11 cellular contexts compared by ENCODE assay signal in the genomic region with DNA sequence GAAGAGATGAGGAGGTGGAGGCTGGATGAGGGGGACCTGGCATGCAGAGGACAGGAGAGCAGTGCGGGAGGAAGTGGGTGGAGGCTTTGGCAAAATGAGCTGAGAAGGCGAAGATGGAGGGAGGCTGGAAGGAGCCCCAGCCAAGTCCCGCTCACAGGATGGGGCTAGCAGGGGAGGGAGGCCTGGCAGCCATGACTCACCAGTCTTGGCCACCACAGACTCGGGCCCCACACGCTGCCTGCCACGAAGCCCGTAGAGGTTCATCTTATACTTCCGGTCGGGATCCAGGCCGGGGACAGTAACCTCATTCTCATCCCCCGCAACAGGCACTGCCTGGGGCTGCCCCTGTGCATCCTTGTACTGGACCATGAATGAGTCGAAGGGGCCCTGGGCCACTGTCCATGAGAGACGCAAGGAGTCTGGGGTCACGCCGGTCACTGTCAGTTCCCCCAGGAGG. TPM values are rescaled to one million over a fixed set of nuclear protein-coding genes. Genes with fewer than 3 reads are reported as not detected.
DNase-seq lines count a peak whose midpoint lies in the region; ATAC-seq and TF ChIP-seq lines count a peak whose summit lies in the region.
"Had no signal": no experiment of that assay in that cellular context is flagged by ENCODE, and none has a peak within 500 bp of the region (broad histone marks: within the 10 kb centered on the region; RNA-seq: fewer than 3 reads in every experiment).

No MANE protein-coding gene starts in this region.

- no peak overlapping the region for H3K4me3 ChIP-seq in body of pancreas
- no peak overlapping the region for H3K4me3 ChIP-seq in lung
- H3K4me3 ChIP-seq in aorta (ENCODE audit: low read length in 2 of 2) = no peak overlapping the region
- H3K4me3 ChIP-seq in CD4-positive, alpha-beta memory T cell (ENCODE audit: low read length in 2 of 2) = no peak overlapping the region

- peaks cover 0 to 12% (median 0%) of the 10 kb centered on the region in 4 donors for H3K4me1 Mint-ChIP-seq in CD4-positive, alpha-beta memory T cell

- H3K27me3 ChIP-seq in body of pancreas (no peaks in the 10 kb centered on the region), lung (ENCODE audit: control insufficient read depth, insufficient read depth) (no peaks in the 10 kb centered on the region), aorta (ENCODE audit: control insufficient read depth in 1 of 2, insufficient read depth in 2 of 2, low read length in 1 of 2) (no peaks in the 10 kb centered on the region)
- peaks cover 8% of the 10 kb centered on the region for H3K27me3 ChIP-seq in CD4-positive, alpha-beta memory T cell (ENCODE audit: insufficient read depth, low read length)

- DNase-seq in SIG-M5 treated with dmso at 0.1 percent for 504 hours (lab: John Stamatoyannopoulos, UW; ENCODE audit: unreplicated experiment) (peak; percentile 41), SIG-M5 (lab: John Stamatoyannopoulos, UW) (no peak), body of pancreas (peak in 3 of 4 donors; percentile 30 to 48 (median 33)), lung (ENCODE audit: low spot score) (peak; percentile 50), aorta (peak; percentile 91 to 92), NCI-H446 treated with DMSO at 0.1 percent for 48 hours (lab: John Stamatoyannopoulos, UW) (no peak), DMS79 (lab: John Stamatoyannopoulos, UW) (no peak)
- DNase-seq in CD4-positive, alpha-beta memory T cell = no peak
- DNase-seq: stimulated activated CD4-positive, alpha-beta T cell treated with anti-CD3 and anti-CD28 coated beads, Interleukin-2, amount 100 ng/mL, for 24 hours had no signal

- no peak overlapping the region for H3K4me3 Mint-ChIP-seq in CD4-positive, alpha-beta memory T cell

- intact Hi-C loops in body of pancreas (cut with DNase I) (no loop called here), aorta (cut with DNase I) (no loop called here)
- intact Hi-C loops in CD4-positive, alpha-beta memory T cell (cut with micrococcal nuclease) = no loop called here

- H3K36me3 ChIP-seq in body of pancreas (replicated peaks in 1 of 2; ENCODE audit: insufficient read depth in 1 of 2, low read depth in 2 of 2) (no peaks in the 10 kb centered on the region), lung (ENCODE audit: control insufficient read depth in 2 of 2, insufficient read depth in 2 of 2, low read length in 2 of 2) (peaks cover 0 to 18% of the 10 kb centered on the region in 2 donors), aorta (ENCODE audit: control insufficient read depth in 1 of 2, insufficient read depth in 2 of 2, low read length in 1 of 2) (peaks cover 0 to 1% of the 10 kb centered on the region in 2 donors)
- H3K36me3 ChIP-seq in CD4-positive, alpha-beta memory T cell (ENCODE audit: insufficient read depth, low read length) = no peaks in the 10 kb centered on the region

- no peak overlapping the region for H3K27ac ChIP-seq in body of pancreas
- H3K27ac ChIP-seq in lung (ENCODE audit: low read depth in 1 of 2, low read length in 1 of 2) = peak overlapping the region in 1 of 2 donors; percentile 40
- peak overlapping the region in 1 of 2 donors; percentile 7 for H3K27ac ChIP-seq in aorta (ENCODE audit: low read depth in 1 of 2, low read length in 2 of 2)
- H3K27ac ChIP-seq in CD4-positive, alpha-beta memory T cell (ENCODE audit: low read depth, low read length) = no peak overlapping the region
- H3K27ac ChIP-seq: 22Rv1 had no signal

- POLR2A ChIA-PET in CD4-positive, alpha-beta memory T cell (lab: Charles Lee; ENCODE audit: partially characterized antibody) = no interaction called here

- TF ChIP-seq POLR2A in body of pancreas (IDR thresholded peaks at IDR 0.05) = no peak

- 54 to 68% methylated on average over 11 to 15 of the region's 15 CpGs for WGBS in body of pancreas, 2 donors
- 67 to 90% methylated on average over 15 of the region's 15 CpGs for WGBS in lung, 2 donors
- 29 to 30% methylated on average over 15 of the region's 15 CpGs for WGBS in aorta, 2 donors

- peaks cover 1% of the 10 kb centered on the region for H3K4me1 ChIP-seq in body of pancreas
- H3K4me1 ChIP-seq in lung (ENCODE audit: control insufficient read depth in 2 of 2, insufficient read depth in 2 of 2, low read length in 2 of 2) = no peaks in the 10 kb centered on the region
- H3K4me1 ChIP-seq in aorta (ENCODE audit: control insufficient read depth in 1 of 2, insufficient read depth in 2 of 2, low read length in 2 of 2) = peaks cover 0 to 3% of the 10 kb centered on the region in 2 donors
- no peaks in the 10 kb centered on the region for H3K4me1 ChIP-seq in CD4-positive, alpha-beta memory T cell (ENCODE audit: insufficient read depth, low read length)

- peaks cover 9 to 10% of the 10 kb centered on the region in 2 donors for H3K27me3 Mint-ChIP-seq in CD4-positive, alpha-beta memory T cell

- H3K9me3 Mint-ChIP-seq in CD4-positive, alpha-beta memory T cell = peaks cover 0 to 2% (median 0%) of the 10 kb centered on the region in 8 donors

- ATAC-seq in body of pancreas (peak; percentile 45), lung (ENCODE audit: insufficient read depth, low FRiP score) (peak; percentile 49), aorta (ENCODE audit: low FRiP score) (peak; percentile 71)

- H3K36me3 Mint-ChIP-seq in CD4-positive, alpha-beta memory T cell = no peaks in the 10 kb centered on the region

- TF ChIP-seq CTCF in body of pancreas (IDR thresholded peaks at IDR 0.05) = no peak
- TF ChIP-seq CTCF in lung (IDR thresholded peaks at IDR 0.05; ENCODE audit: control extremely low read depth, extremely low read depth) = no peak

- peak overlapping the region in 1 of 7 donors; percentile 49 for H3K27ac Mint-ChIP-seq in CD4-positive, alpha-beta memory T cell

- H3K9me3 ChIP-seq in body of pancreas (no peaks in the 10 kb centered on the region), lung (ENCODE audit: control insufficient read depth in 2 of 2, insufficient read depth in 1 of 2, low read length in 1 of 2) (no peaks in the 10 kb centered on the region), aorta (ENCODE audit: control insufficient read depth, low read length) (no peaks in the 10 kb centered on the region)
- no peaks in the 10 kb centered on the region for H3K9me3 ChIP-seq in CD4-positive, alpha-beta memory T cell (ENCODE audit: control insufficient read depth in 1 of 2, low read length in 2 of 2)

- CTCF ChIA-PET in CD4-positive, alpha-beta memory T cell (lab: Charles Lee; ENCODE audit: partially characterized antibody) = no interaction called here

RNA-seq across cellular contexts. Expression of a gene that starts 27.9 kb away (rescaled TPM):
- 10 to 100 TPM; 24.9 to 36.6 TPM for total RNA-seq in body of pancreas
- total RNA-seq in lung = 100 to 1,000 TPM in 1 of 2 donors, 10 to 100 TPM in 1; 56.9 to 117 TPM
- polyA plus RNA-seq in lung = 10 to 100 TPM; 21.3 to 99.8 TPM
- total RNA-seq in aorta = 100 to 1,000 TPM; 146 to 441 TPM
- 10 to 100 TPM; 11.1 to 86.1 TPM for polyA plus RNA-seq in aorta
- 10 to 100 TPM; 16.5 to 22.4 TPM for total RNA-seq in CD4-positive, alpha-beta memory T cell
- under 1 TPM in 1 of 2 donors, not detected in 1; 0.31 TPM for polyA plus RNA-seq in CD4-positive, alpha-beta memory T cell

RNA-seq across cellular contexts. Expression of a gene that starts 43.0 kb away (rescaled TPM):
- under 1 TPM in 1 of 2 donors, not detected in 1; 0.52 TPM for total RNA-seq in body of pancreas
- total RNA-seq in lung = 1 to 10 TPM in 1 of 2 donors, under 1 TPM in 1; 0.43 to 1.5 TPM
- 1 to 10 TPM in 1 of 2 donors, under 1 TPM in 1; 0.48 to 1.9 TPM for polyA plus RNA-seq in lung
- 1 to 10 TPM; 2.2 to 2.3 TPM for total RNA-seq in aorta
- polyA plus RNA-seq in aorta = 1 to 10 TPM in 1 of 2 donors, not detected in 1; 3.6 TPM
- under 1 TPM; 0.39 to 0.61 TPM for total RNA-seq in CD4-positive, alpha-beta memory T cell
- not detected for polyA plus RNA-seq in CD4-positive, alpha-beta memory T cell
- total RNA-seq: glomerular endothelial cell had no signal

RNA-seq across cellular contexts. Expression of a gene that starts 46.9 kb away (rescaled TPM):
- 10 to 100 TPM; 26.5 to 32.3 TPM for total RNA-seq in body of pancreas
- total RNA-seq in lung = 100 to 1,000 TPM in 1 of 2 donors, 10 to 100 TPM in 1; 50.3 to 101 TPM
- polyA plus RNA-seq in lung = 10 to 100 TPM; 50.1 to 74.5 TPM
- total RNA-seq in aorta = 10 to 100 TPM; 56.2 to 90.9 TPM
- 10 to 100 TPM; 12.9 to 93.1 TPM for polyA plus RNA-seq in aorta
- 100 to 1,000 TPM; 151 to 154 TPM for total RNA-seq in CD4-positive, alpha-beta memory T cell
- polyA plus RNA-seq in CD4-positive, alpha-beta memory T cell = 10 to 100 TPM; 11.4 to 27.7 TPM

RNA-seq across cellular contexts. Expression of a gene that starts 48.9 kb away (rescaled TPM):
- total RNA-seq in body of pancreas (1 to 10 TPM; 1.0 to 1.6 TPM), lung (1 to 10 TPM; 2.5 to 4.2 TPM), aorta (1 to 10 TPM; 1.9 to 4.7 TPM)
- polyA plus RNA-seq in lung (1 to 10 TPM; 5.1 to 7.3 TPM), aorta (1 to 10 TPM; 3.4 to 4.8 TPM)
- total RNA-seq in CD4-positive, alpha-beta memory T cell = 1 to 10 TPM; 2.2 to 2.8 TPM
- polyA plus RNA-seq in CD4-positive, alpha-beta memory T cell = 1 to 10 TPM; 2.0 to 3.0 TPM

Comparison
In these comparisons a context has a peak if more than half of its experiments do, and no peak if none do; other contexts are left out.
1. DNase-seq: peak in SIG-M5 treated with dmso at 0.1 percent for 504 hours (single experiment), body of pancreas (3 of 4), lung (single experiment) and aorta (2 of 2); none in SIG-M5 (single experiment), NCI-H446 treated with DMSO at 0.1 percent for 48 hours (single experiment), DMS79 (single experiment) and CD4-positive, alpha-beta memory T cell (0 of 5).
2. Peak in every context shown above with its lines, with median percentiles within 50 percentile points of each other: ATAC-seq.